In genomic region chr4:165634766-165635165, GRCh38 we compare ENCODE assay signal across 23 cellular contexts.
"Had no signal": no experiment of that assay in that cellular context is flagged by ENCODE, and none has a peak within 500 bp of the region (broad histone marks: within the 10 kb centered on the region; RNA-seq: fewer than 3 reads in every experiment).

No MANE protein-coding gene starts in this region.

- H3K4me3 Mint-ChIP-seq: effector memory CD8-positive, alpha-beta T cell; immature natural killer cell; naive thymus-derived CD8-positive, alpha-beta T cell; nephron progenitor cell; stimulated activated effector memory CD8-positive, alpha-beta T cell treated with anti-CD3 and anti-CD28 coated beads, Interleukin-12 subunit alpha, Interleukin-12 subunit beta, amount 100 ng/mL, for 72 hours had no signal

- H3K27me3 ChIP-seq: gastrocnemius medialis, heart left ventricle, hepatocyte, ovary, sigmoid colon, stomach, thyroid gland had no signal

- H3K9me3 ChIP-seq: gastrocnemius medialis, ovary, psoas muscle, sigmoid colon, stomach, thyroid gland had no signal

- DNase-seq: effector memory CD8-positive, alpha-beta T cell; foreskin fibroblast; gastrocnemius medialis; heart left ventricle; immature natural killer cell; naive thymus-derived CD8-positive, alpha-beta T cell; nephron progenitor cell; occipital lobe; ovary; posterior cingulate gyrus; psoas muscle; right cardiac atrium; sigmoid colon; stimulated activated CD4-positive, alpha-beta T cell treated with anti-CD3 and anti-CD28 coated beads, Interleukin-2, amount 100 ng/mL, for 24 hours; stimulated activated CD4-positive, alpha-beta T cell treated with anti-CD3 and anti-CD28 coated beads, Interleukin-4, amount 100 ng/mL, for 24 hours; stimulated activated naive CD4-positive, alpha-beta T cell treated with Interleukin-2 at 50 U/mL for 16 hours; stomach; thyroid gland; trophoblast cell had no signal

- H2AFZ ChIP-seq: hepatocyte had no signal

- H3K27ac Mint-ChIP-seq: effector memory CD8-positive, alpha-beta T cell; immature natural killer cell; naive thymus-derived CD8-positive, alpha-beta T cell; nephron progenitor cell; stimulated activated effector memory CD8-positive, alpha-beta T cell treated with anti-CD3 and anti-CD28 coated beads, Interleukin-12 subunit alpha, Interleukin-12 subunit beta, amount 100 ng/mL, for 72 hours had no signal

- H3K4me1 ChIP-seq: gastrocnemius medialis, psoas muscle, stomach, thyroid gland had no signal

- H3K4me3 ChIP-seq: coronary artery, gastrocnemius medialis, heart left ventricle, hepatocyte, ovary, psoas muscle, sigmoid colon, stomach, thyroid gland had no signal

- ATAC-seq: effector memory CD8-positive, alpha-beta T cell; gastrocnemius medialis; heart left ventricle; left lobe of liver; naive thymus-derived CD8-positive, alpha-beta T cell; psoas muscle; right cardiac atrium; stimulated activated effector memory CD8-positive, alpha-beta T cell treated with anti-CD3 and anti-CD28 coated beads, Interleukin-12 subunit alpha, Interleukin-12 subunit beta, amount 100 ng/mL, for 72 hours had no signal

- H3K4me1 Mint-ChIP-seq: immature natural killer cell; naive thymus-derived CD8-positive, alpha-beta T cell; nephron progenitor cell; stimulated activated effector memory CD8-positive, alpha-beta T cell treated with anti-CD3 and anti-CD28 coated beads, Interleukin-12 subunit alpha, Interleukin-12 subunit beta, amount 100 ng/mL, for 72 hours had no signal

- H3K27me3 Mint-ChIP-seq: effector memory CD8-positive, alpha-beta T cell had no signal

- H3K27ac ChIP-seq: coronary artery, gastrocnemius medialis, heart left ventricle, hepatocyte, ovary, psoas muscle, sigmoid colon, stomach, thyroid gland had no signal

- H3K79me2 ChIP-seq: hepatocyte had no signal

- H3K4me2 ChIP-seq: hepatocyte had no signal

- H3K36me3 ChIP-seq: gastrocnemius medialis, heart left ventricle, ovary, sigmoid colon, stomach, thyroid gland had no signal

- H3K36me3 Mint-ChIP-seq: immature natural killer cell; naive thymus-derived CD8-positive, alpha-beta T cell; stimulated activated effector memory CD8-positive, alpha-beta T cell treated with anti-CD3 and anti-CD28 coated beads, Interleukin-12 subunit alpha, Interleukin-12 subunit beta, amount 100 ng/mL, for 72 hours had no signal
